Comparison of ENCODE assay signal across 19 cellular contexts in the genomic region with DNA sequence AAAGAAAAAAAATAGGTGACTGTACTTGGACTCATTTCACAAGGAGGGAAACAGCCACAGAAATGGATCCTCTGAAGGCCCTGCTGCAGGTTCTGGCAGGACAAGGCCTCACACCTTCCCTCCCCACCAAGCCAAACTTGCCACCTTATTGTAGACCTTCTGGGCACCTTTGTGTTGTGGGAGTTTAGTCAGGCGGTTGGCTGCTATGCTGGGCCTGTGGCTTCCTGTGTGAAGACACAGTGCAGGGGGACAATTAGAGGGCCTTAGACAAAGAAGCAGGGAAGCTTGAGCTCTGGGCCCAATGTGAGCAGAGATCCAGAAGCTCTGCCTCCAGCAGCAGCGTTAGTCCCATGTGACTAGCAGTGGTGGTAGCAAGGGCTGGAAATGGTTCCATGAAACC. TPM values are rescaled to one million over a fixed set of nuclear protein-coding genes. Genes with fewer than 3 reads are reported as not detected.
DNase-seq lines count a peak whose midpoint lies in the region; ATAC-seq and TF ChIP-seq lines count a peak whose summit lies in the region.
"Had no signal": no experiment of that assay in that cellular context is flagged by ENCODE, and none has a peak within 500 bp of the region (broad histone marks: within the 10 kb centered on the region; RNA-seq: fewer than 3 reads in every experiment).

No MANE protein-coding gene starts in this region.

- DNase-seq in activated naive CD4-positive, alpha-beta T cell treated with anti-CD3 and anti-CD28 coated beads, Interleukin-2, amount 10 ng/mL, durations not matched to agents 7 days and 5 days, result no peak
- no peak for DNase-seq in activated naive CD4-positive, alpha-beta T cell (lab: John Stamatoyannopoulos, UW)
- peak in 1 of 2 donors; percentile 52 for DNase-seq in central memory CD8-positive, alpha-beta T cell (ENCODE audit: low spot score in 2 of 2)
- DNase-seq in neural crest cell (ENCODE audit: low read depth, low spot score) (no peak), sciatic nerve (ENCODE audit: low spot score) (no peak), activated T-cell treated with anti-CD3 and anti-CD28 coated beads for 4 hours (no peak), MG63 (no peak)
- DNase-seq: Calu3, DMS53, NCI-H1417, NCI-H1930, NCI-H446, NCI-H69, PC-3, SJCRH30 had no signal

- H3K4me2 ChIP-seq in Loucy (ENCODE audit: low read depth, low read length, poor library complexity, severe bottlenecking), result peak overlapping the region; percentile 42

- H3K9me3 ChIP-seq in Loucy (ENCODE audit: insufficient read depth, low read depth, low read length) (no peaks in the 10 kb centered on the region), MG63 (no peaks in the 10 kb centered on the region)
- H3K9me3 ChIP-seq: HAP-1, SJCRH30 had no signal

- no peaks in the 10 kb centered on the region for H3K9me2 ChIP-seq in Loucy (replicated peaks; ENCODE audit: low read depth, low read length)

- H3K4me3 ChIP-seq in Loucy (ENCODE audit: low read length, poor library complexity, severe bottlenecking), result no peak overlapping the region
- H3K4me3 ChIP-seq in MG63, result no peak overlapping the region
- H3K4me3 ChIP-seq: HAP-1, SJCRH30 had no signal

- no peaks in the 10 kb centered on the region for H3F3A ChIP-seq in Loucy (ENCODE audit: low read depth)

- no peaks in the 10 kb centered on the region for H3K27me3 ChIP-seq in Loucy (ENCODE audit: insufficient read depth, low read length, poor library complexity, severe bottlenecking)
- no peaks in the 10 kb centered on the region for H3K27me3 ChIP-seq in MG63
- H3K27me3 ChIP-seq: SJCRH30 had no signal

- H3K27ac Mint-ChIP-seq in activated naive CD4-positive, alpha-beta T cell treated with anti-CD3 and anti-CD28 coated beads, Interleukin-2, amount 10 ng/mL, durations not matched to agents 7 days and 5 days, result peak overlapping the region; percentile 29
- H3K27ac Mint-ChIP-seq in central memory CD8-positive, alpha-beta T cell (ENCODE audit: low read depth), result peak overlapping the region; percentile 87
- H3K27ac Mint-ChIP-seq in neural crest cell (ENCODE audit: unreplicated experiment), result no peak overlapping the region

- peaks cover 42% of the 10 kb centered on the region; the same call in 1 of the 2 replicates for H3K36me3 ChIP-seq in Loucy (ENCODE audit: insufficient read depth, low read length)
- peaks cover 50% of the 10 kb centered on the region for H3K36me3 ChIP-seq in MG63

- peaks cover 36% of the 10 kb centered on the region for H3K79me2 ChIP-seq in Loucy (ENCODE audit: insufficient read depth, low read length)

- intact Hi-C loops in sciatic nerve (cut with DNase I), result no loop called here

- H3K4me1 ChIP-seq in Loucy (ENCODE audit: insufficient read depth, low read length, poor library complexity, severe bottlenecking), result peaks cover 45% of the 10 kb centered on the region

- ATAC-seq in central memory CD8-positive, alpha-beta T cell (replicated peaks; ENCODE audit: extremely low read depth, poor library complexity, severe bottlenecking), result peak; percentile 48
- no peak for ATAC-seq in sciatic nerve
- ATAC-seq: PC-3 had no signal

- CTCF ChIA-PET in activated naive CD4-positive, alpha-beta T cell treated with anti-CD3 and anti-CD28 coated beads, Interleukin-2, amount 10 ng/mL, durations not matched to agents 7 days and 5 days (lab: Charles Lee), result interaction anchor here (0.8 to 0.9 kb wide), 2 partner anchors 8 to 10 kb away, joined by 3 read pairs; no protein-coding TSS in a partner anchor

- TF ChIP-seq CTCF in Loucy (conservative IDR thresholded peaks at IDR 0.05; ENCODE audit: low read length) (no peak), neural crest cell (conservative IDR thresholded peaks at IDR 0.05) (no peak)

- no peaks in the 10 kb centered on the region for H3K9me3 Mint-ChIP-seq in activated naive CD4-positive, alpha-beta T cell treated with anti-CD3 and anti-CD28 coated beads, Interleukin-2, amount 10 ng/mL, durations not matched to agents 7 days and 5 days
- H3K9me3 Mint-ChIP-seq in central memory CD8-positive, alpha-beta T cell, result no peaks in the 10 kb centered on the region
- no peaks in the 10 kb centered on the region for H3K9me3 Mint-ChIP-seq in neural crest cell
- H3K9me3 Mint-ChIP-seq: CD14-positive monocyte had no signal

- H4K20me1 ChIP-seq in Loucy (ENCODE audit: insufficient read depth, low read length, poor library complexity, severe bottlenecking), result peaks cover 27% of the 10 kb centered on the region

- H3K4me1 Mint-ChIP-seq in activated naive CD4-positive, alpha-beta T cell treated with anti-CD3 and anti-CD28 coated beads, Interleukin-2, amount 10 ng/mL, durations not matched to agents 7 days and 5 days, result peaks cover 46% of the 10 kb centered on the region
- peaks cover 71% of the 10 kb centered on the region for H3K4me1 Mint-ChIP-seq in central memory CD8-positive, alpha-beta T cell
- H3K4me1 Mint-ChIP-seq in neural crest cell, result peaks cover 17% of the 10 kb centered on the region

- no peaks in the 10 kb centered on the region for H3K27me3 Mint-ChIP-seq in activated naive CD4-positive, alpha-beta T cell treated with anti-CD3 and anti-CD28 coated beads, Interleukin-2, amount 10 ng/mL, durations not matched to agents 7 days and 5 days
- no peaks in the 10 kb centered on the region for H3K27me3 Mint-ChIP-seq in central memory CD8-positive, alpha-beta T cell
- H3K27me3 Mint-ChIP-seq in neural crest cell (ENCODE audit: low read depth), result peaks cover 10% of the 10 kb centered on the region

- no peak overlapping the region for H2AFZ ChIP-seq in Loucy (ENCODE audit: low read length)

- H3K9ac ChIP-seq in Loucy (ENCODE audit: low read depth, low read length, poor library complexity, severe bottlenecking), result no peak overlapping the region

- no peak overlapping the region for H3K4me3 Mint-ChIP-seq in activated naive CD4-positive, alpha-beta T cell treated with anti-CD3 and anti-CD28 coated beads, Interleukin-2, amount 10 ng/mL, durations not matched to agents 7 days and 5 days
- H3K4me3 Mint-ChIP-seq in central memory CD8-positive, alpha-beta T cell, result peak overlapping the region; percentile 62
- peak overlapping the region; percentile 74 for H3K4me3 Mint-ChIP-seq in neural crest cell
- H3K4me3 Mint-ChIP-seq: CD14-positive monocyte had no signal

- H3K36me3 Mint-ChIP-seq in activated naive CD4-positive, alpha-beta T cell treated with anti-CD3 and anti-CD28 coated beads, Interleukin-2, amount 10 ng/mL, durations not matched to agents 7 days and 5 days, result peaks cover 47% of the 10 kb centered on the region
- peaks cover 60% of the 10 kb centered on the region for H3K36me3 Mint-ChIP-seq in central memory CD8-positive, alpha-beta T cell (ENCODE audit: insufficient read depth)
- H3K36me3 Mint-ChIP-seq in neural crest cell (ENCODE audit: low read depth), result peaks cover 5% of the 10 kb centered on the region

RNA-seq across cellular contexts. Expression of gene RAB1B, which starts 4.2 kb away (rescaled TPM):
- total RNA-seq in neural crest cell (114 and 116 TPM in 2 replicates), sciatic nerve (112 TPM)
- total RNA-seq in MG63 (2014; rRNA removed; shearing (Covaris generic); ENCODE audit: low replicate concordance), result 101 and 103 TPM in 2 replicates

RNA-seq across cellular contexts. Expression of gene CNIH2, which starts 5.4 kb away (rescaled TPM):
- total RNA-seq in neural crest cell (44.6 and 46.0 TPM in 2 replicates), sciatic nerve (1.3 TPM)
- not detected in 2 replicates for total RNA-seq in MG63 (2014; rRNA removed; shearing (Covaris generic); ENCODE audit: low replicate concordance)

RNA-seq across cellular contexts. Expression of gene KLC2, which starts 15.1 kb away (rescaled TPM):
- total RNA-seq in neural crest cell (64.5 and 70.8 TPM in 2 replicates), sciatic nerve (24.6 TPM)
- total RNA-seq in MG63 (2014; rRNA removed; shearing (Covaris generic); ENCODE audit: low replicate concordance), result 15.0 and 25.3 TPM in 2 replicates

RNA-seq across cellular contexts. Expression of gene YIF1A, which starts 16.3 kb away (rescaled TPM):
- 59.4 and 60.9 TPM in 2 replicates for total RNA-seq in neural crest cell
- 61.1 TPM for total RNA-seq in sciatic nerve
- total RNA-seq in MG63 (2014; rRNA removed; shearing (Covaris generic); ENCODE audit: low replicate concordance), result 217 and 220 TPM in 2 replicates

RNA-seq across cellular contexts. Expression of gene TMEM151A, which starts 19.1 kb away (rescaled TPM):
- total RNA-seq in neural crest cell (0.57 and 1.0 TPM in 2 replicates), sciatic nerve (0.31 TPM)
- 0.56 TPM in 1 of 2 replicates, not detected in the other for total RNA-seq in MG63 (2014; rRNA removed; shearing (Covaris generic); ENCODE audit: low replicate concordance)
- total RNA-seq: HT1080, PC-3, SJCRH30 had no signal

Comparison
In these comparisons a context has a peak if more than half of its experiments do, and no peak if none do; other contexts are left out.
1. RNA of gene CNIH2, which starts 5.4 kb away (total RNA-seq): 44.6 to 46.0 TPM in neural crest cell; 1.3 TPM in sciatic nerve (single experiment) and not detected in MG63; every median in the first group is over 10 times any median in the second.